Comparison of ENCODE assay signal across 20 cellular contexts in genomic region chr2:9225806-9226205, GRCh38. TPM values are rescaled to one million over a fixed set of nuclear protein-coding genes. Genes with fewer than 3 reads are reported as not detected.
DNase-seq lines count a peak whose midpoint lies in the region; ATAC-seq and TF ChIP-seq lines count a peak whose summit lies in the region.
"Had no signal": no experiment of that assay in that cellular context is flagged by ENCODE, and none has a peak within 500 bp of the region (broad histone marks: within the 10 kb centered on the region; RNA-seq: fewer than 3 reads in every experiment).

No MANE protein-coding gene starts in this region.

- H3K27me3 ChIP-seq in heart right ventricle (peaks cover 0 to 8% (median 0%) of the 10 kb centered on the region in 7 donors), ascending aorta (no peaks in the 10 kb centered on the region), neuronal stem cell (ENCODE audit: control insufficient read depth in 3 of 3, insufficient read depth in 3 of 3, low read depth in 1 of 3, low read length in 3 of 3) (no peaks in the 10 kb centered on the region), upper lobe of right lung (no peaks in the 10 kb centered on the region)
- H3K27me3 ChIP-seq: Peyer's patch had no signal

- peaks cover 11% of the 10 kb centered on the region for H3K79me1 ChIP-seq in neuronal stem cell (ENCODE audit: low read depth, low read length)

- H2AFZ ChIP-seq in neuronal stem cell (ENCODE audit: low read length) = no peak overlapping the region

- WGBS in heart right ventricle, 2 donors = 57 to 83% methylated on average over 10 of the region's 10 CpGs
- no CpG with 5 or more reads among the region's 10 CpGs for WGBS in neuronal stem cell (ENCODE audit: extremely low coverage in 2 of 2, insufficient read length in 2 of 2, insufficient replicate concordance in 1 of 2), 2 donors

- H3K18ac ChIP-seq in neuronal stem cell (ENCODE audit: low read length) = no peak overlapping the region

- H2BK120ac ChIP-seq in neuronal stem cell (ENCODE audit: low read depth, low read length) = no peak overlapping the region

- H3K9me3 ChIP-seq in heart right ventricle = peaks cover 0 to under 1% (median 0%) of the 10 kb centered on the region in 11 donors
- no peaks in the 10 kb centered on the region for H3K9me3 ChIP-seq in ascending aorta
- peaks cover 0 to 7% of the 10 kb centered on the region in 2 donors for H3K9me3 ChIP-seq in neuronal stem cell (replicated peaks in 1 of 2; ENCODE audit: control insufficient read depth in 2 of 2, insufficient read depth in 1 of 2, low read depth in 1 of 2, low read length in 2 of 2)
- H3K9me3 ChIP-seq in upper lobe of right lung = no peaks in the 10 kb centered on the region
- H3K9me3 ChIP-seq: A549, Caco-2, Peyer's patch had no signal

- H3K14ac ChIP-seq in neuronal stem cell (ENCODE audit: low read length) = no peak overlapping the region

- no peak overlapping the region for H2BK5ac ChIP-seq in neuronal stem cell (ENCODE audit: low read length)

- no peak for DNase-seq in heart right ventricle
- no peak for DNase-seq in Right ventricle myocardium inferior (ENCODE audit: missing footprints)
- DNase-seq in ascending aorta (ENCODE audit: low spot score in 2 of 2) = peak in 1 of 2 donors; percentile 52
- no peak for DNase-seq in neuronal stem cell (ENCODE audit: low spot score)
- no peak for DNase-seq in upper lobe of right lung
- no peak for DNase-seq in amygdala (lab: John Stamatoyannopoulos, UW)
- DNase-seq in NCI-H446 treated with DMSO at 0.1 percent for 48 hours (lab: John Stamatoyannopoulos, UW) = no peak
- no peak for DNase-seq in NCI-H1417 treated with DMSO at 0.1 percent for 48 hours (lab: John Stamatoyannopoulos, UW)
- DNase-seq: Caco-2, EL, HFFc6, KG1, NCI-H1436 treated with DMSO at 0.1 percent for 48 hours, NCI-H2081 treated with DMSO at 0.1 percent for 48 hours, NCI-H2227 treated with DMSO at 0.1 percent for 48 hours, NCI-H524 treated with DMSO at 0.1 percent for 48 hours, Peyer's patch, SIG-M5 had no signal

- peak overlapping the region; percentile 9 for H3K23ac ChIP-seq in neuronal stem cell (ENCODE audit: low read depth, low read length, poor library complexity)

- H4K91ac ChIP-seq in neuronal stem cell (ENCODE audit: low read depth, low read length, poor library complexity) = no peak overlapping the region

- intact Hi-C loops in heart right ventricle (cut with DNase I) = no loop called here
- intact Hi-C loops in Right ventricle myocardium inferior (cut with DNase I) = no loop called here
- intact Hi-C loops in ascending aorta (cut with DNase I) = no loop called here
- intact Hi-C loops in upper lobe of right lung (cut with DNase I) = no loop called here

- no peak overlapping the region for H3K4me3 ChIP-seq in heart right ventricle
- no peak overlapping the region for H3K4me3 ChIP-seq in ascending aorta
- H3K4me3 ChIP-seq in neuronal stem cell (ENCODE audit: low read length in 2 of 2) = no peak overlapping the region
- H3K4me3 ChIP-seq in upper lobe of right lung = no peak overlapping the region
- H3K4me3 ChIP-seq: A549, Peyer's patch had no signal

- H3K27ac ChIP-seq in heart right ventricle (peak overlapping the region in 9 of 10 donors; percentile 31 to 93 (median 61)), ascending aorta (peak overlapping the region; percentile 23 to 55), neuronal stem cell (replicated peaks; ENCODE audit: low read length) (no peak overlapping the region), upper lobe of right lung (no peak overlapping the region)
- H3K27ac ChIP-seq: A549, C4-2B, Peyer's patch had no signal

- H2AK5ac ChIP-seq in neuronal stem cell (ENCODE audit: low read depth, low read length) = no peak overlapping the region

- H3K4me1 ChIP-seq in heart right ventricle (peaks cover 20 to 100% (median 85%) of the 10 kb centered on the region in 9 donors), ascending aorta (peaks cover 11 to 67% of the 10 kb centered on the region in 2 donors), neuronal stem cell (ENCODE audit: control insufficient read depth in 2 of 2, insufficient read depth in 1 of 2, low read depth in 1 of 2, low read length in 2 of 2) (peaks cover 13 to 22% of the 10 kb centered on the region in 2 donors), upper lobe of right lung (peaks cover 33% of the 10 kb centered on the region)
- H3K4me1 ChIP-seq: Caco-2 had no signal

- H3K36me3 ChIP-seq in heart right ventricle = no peaks in the 10 kb centered on the region
- no peaks in the 10 kb centered on the region for H3K36me3 ChIP-seq in ascending aorta
- peaks cover 0 to 8% of the 10 kb centered on the region in 2 donors for H3K36me3 ChIP-seq in neuronal stem cell (replicated peaks in 1 of 2; ENCODE audit: control insufficient read depth in 2 of 2, insufficient read depth in 2 of 2, low read length in 2 of 2)
- no peaks in the 10 kb centered on the region for H3K36me3 ChIP-seq in upper lobe of right lung
- H3K36me3 ChIP-seq: Peyer's patch had no signal

- TF ChIP-seq CTCF in heart right ventricle (IDR thresholded peaks at IDR 0.05) (no peak), ascending aorta (IDR thresholded peaks at IDR 0.05) (no peak), upper lobe of right lung (IDR thresholded peaks at IDR 0.05) (no peak)

- no peak overlapping the region for H2BK12ac ChIP-seq in neuronal stem cell (ENCODE audit: low read length)

- H4K8ac ChIP-seq in neuronal stem cell (ENCODE audit: low read depth, low read length) = no peak overlapping the region

- no peak overlapping the region for H3K9ac ChIP-seq in neuronal stem cell (ENCODE audit: low read depth, low read length, poor library complexity)

- no peak overlapping the region for H3K4ac ChIP-seq in neuronal stem cell (ENCODE audit: low read length)

- no peak overlapping the region for H2BK15ac ChIP-seq in neuronal stem cell (ENCODE audit: low read length)

- H3K4me2 ChIP-seq in neuronal stem cell (ENCODE audit: insufficient read depth, low read length, poor library complexity, severe bottlenecking) = no peak overlapping the region
- H3K4me2 ChIP-seq: A549 had no signal

- peak in 2 of 8 donors; percentile 14 to 20 for ATAC-seq in heart right ventricle
- no peak for ATAC-seq in Right ventricle myocardium inferior
- peak; percentile 39 for ATAC-seq in upper lobe of right lung
- ATAC-seq: A549 had no signal

RNA-seq across cellular contexts. Expression of gene ASAP2, which starts 19.2 kb away (rescaled TPM):
- total RNA-seq in heart right ventricle = 10 to 100 TPM in 9 of 10 donors, 1 to 10 TPM in 1; 9.9 to 16.2 (median 11.8) TPM
- polyA plus RNA-seq in heart right ventricle = 10 to 100 TPM in 1 of 2 donors, 1 to 10 TPM in 1; 5.4 to 17.3 TPM
- total RNA-seq in Right ventricle myocardium inferior = 12.9 TPM
- 56.9 TPM for total RNA-seq in ascending aorta
- 24.8 TPM for polyA plus RNA-seq in neuronal stem cell (2013, experiment 1 of 2)
- 26.3 TPM for polyA plus RNA-seq in neuronal stem cell (2013, experiment 2 of 2)
- 30.9 TPM for total RNA-seq in upper lobe of right lung

Comparison
In these comparisons a context has a peak if more than half of its experiments do, and no peak if none do; other contexts are left out.
1. H3K27ac ChIP-seq: peak in heart right ventricle (9 of 10) and ascending aorta (2 of 2); none in neuronal stem cell (single experiment) and upper lobe of right lung (single experiment).